ENCODE assay signal across 15 cellular contexts in the genomic region with DNA sequence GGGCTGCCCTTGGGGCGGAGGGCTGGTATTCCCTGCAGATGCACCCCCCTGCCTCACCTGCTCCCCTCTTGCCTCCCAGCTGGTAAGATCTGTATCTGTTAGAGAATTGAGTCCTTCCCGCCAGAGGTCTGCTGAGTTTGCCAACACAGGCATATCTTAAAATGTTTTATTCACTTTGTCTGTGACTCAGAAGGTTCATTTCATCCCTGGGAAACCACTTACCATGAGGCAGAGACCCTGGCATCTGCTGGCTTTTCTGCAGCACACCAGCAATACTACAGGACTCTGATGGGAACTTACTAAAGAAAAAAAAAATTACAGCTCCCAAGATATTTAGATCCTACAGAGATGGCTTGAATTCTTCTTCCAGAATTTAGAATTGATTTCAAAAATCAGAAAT.
DNase-seq lines count a peak whose midpoint lies in the region; ATAC-seq and TF ChIP-seq lines count a peak whose summit lies in the region.
"Had no signal": no experiment of that assay in that cellular context is flagged by ENCODE, and none has a peak within 500 bp of the region (broad histone marks: within the 10 kb centered on the region; RNA-seq: fewer than 3 reads in every experiment).

No MANE protein-coding gene starts in this region.

- H3K27me3 Mint-ChIP-seq in endodermal cell (ENCODE audit: insufficient read depth), result no peaks in the 10 kb centered on the region
- peaks cover 4% of the 10 kb centered on the region for H3K27me3 Mint-ChIP-seq in activated T-cell treated with anti-CD3 and anti-CD28 coated beads, Interleukin-2, amount 50 U/mL, for 24 hours

- no peak overlapping the region for H3K4me3 ChIP-seq in BE2C (ENCODE audit: low read depth, low read length)
- H3K4me3 ChIP-seq in endodermal cell (ENCODE audit: low read length), result no peak overlapping the region
- H3K4me3 ChIP-seq: BLaER1 treated with 17β-estradiol and CSF1 and Interleukin-3, amounts not matched to agents 10 nM and 100 nM; HAP-1 had no signal

- DNase-seq in BE2C (peak; percentile 27), HT1080 (ENCODE audit: low read depth) (peak; percentile 21), amniotic epithelial cell (ENCODE audit: low read depth) (peak; percentile 38), islet precursor cell (peak; percentile 22), T-helper 2 cell (no peak), endodermal cell (no peak)
- DNase-seq in activated T-cell treated with anti-CD3 and anti-CD28 coated beads, Interleukin-2, amount 50 U/mL, for 24 hours, result no peak
- DNase-seq: 8988T; Calu3; CD8-positive, alpha-beta T cell; DMS53; DND-41 had no signal

- H3K36me3 ChIP-seq in BE2C (no peaks in the 10 kb centered on the region), endodermal cell (ENCODE audit: control insufficient read depth, insufficient read depth, low read length) (peaks cover 7% of the 10 kb centered on the region)
- H3K36me3 ChIP-seq: BLaER1 treated with 17β-estradiol and CSF1 and Interleukin-3, amounts not matched to agents 10 nM and 100 nM; HAP-1 had no signal

- H3K9me3 ChIP-seq in BE2C, result no peaks in the 10 kb centered on the region; the same call in 1 of the 2 replicates
- no peaks in the 10 kb centered on the region for H3K9me3 ChIP-seq in endodermal cell (ENCODE audit: control insufficient read depth, low read length)
- H3K9me3 ChIP-seq: HAP-1 had no signal

- no peak overlapping the region for H3K4me3 Mint-ChIP-seq in endodermal cell
- H3K4me3 Mint-ChIP-seq in activated T-cell treated with anti-CD3 and anti-CD28 coated beads, Interleukin-2, amount 50 U/mL, for 24 hours, result no peak overlapping the region
- H3K4me3 Mint-ChIP-seq: CD8-positive, alpha-beta T cell had no signal

- H3K4me1 ChIP-seq in BE2C (peaks cover 31% of the 10 kb centered on the region), endodermal cell (ENCODE audit: control insufficient read depth, insufficient read depth, low read length) (no peaks in the 10 kb centered on the region)
- H3K4me1 ChIP-seq: HAP-1 had no signal

- no peaks in the 10 kb centered on the region for H3K4me1 Mint-ChIP-seq in endodermal cell
- no peaks in the 10 kb centered on the region for H3K4me1 Mint-ChIP-seq in activated T-cell treated with anti-CD3 and anti-CD28 coated beads, Interleukin-2, amount 50 U/mL, for 24 hours (ENCODE audit: low read depth)

- H3K36me3 Mint-ChIP-seq in endodermal cell (ENCODE audit: low read depth), result peaks cover 12% of the 10 kb centered on the region
- no peaks in the 10 kb centered on the region for H3K36me3 Mint-ChIP-seq in activated T-cell treated with anti-CD3 and anti-CD28 coated beads, Interleukin-2, amount 50 U/mL, for 24 hours (ENCODE audit: low read depth)
- H3K36me3 Mint-ChIP-seq: CD8-positive, alpha-beta T cell had no signal

- 60 to 98% methylated on average over 1 to 2 of the region's 2 CpGs for WGBS in endodermal cell (ENCODE audit: insufficient coverage in 1 of 2, insufficient read length in 1 of 2), 2 experiments

- no peak overlapping the region for H3K9ac ChIP-seq in endodermal cell (ENCODE audit: extremely low read depth, low read length, poor library complexity, severe bottlenecking)
- H3K9ac ChIP-seq: BLaER1 treated with 17β-estradiol and CSF1 and Interleukin-3, amounts not matched to agents 10 nM and 100 nM had no signal

- H3K27ac ChIP-seq in endodermal cell (ENCODE audit: low read depth, low read length), result no peak overlapping the region
- H3K27ac ChIP-seq: BLaER1 treated with 17β-estradiol and CSF1 and Interleukin-3, amounts not matched to agents 10 nM and 100 nM had no signal

- H3K27me3 ChIP-seq in BE2C, result no peaks in the 10 kb centered on the region
- H3K27me3 ChIP-seq in endodermal cell (ENCODE audit: control insufficient read depth, insufficient read depth, low read length, poor library complexity, severe bottlenecking), result no peaks in the 10 kb centered on the region
- H3K27me3 ChIP-seq: BLaER1 treated with 17β-estradiol and CSF1 and Interleukin-3, amounts not matched to agents 10 nM and 100 nM had no signal

- peaks cover 5% of the 10 kb centered on the region for H3K9me3 Mint-ChIP-seq in endodermal cell
- peaks cover 2% of the 10 kb centered on the region for H3K9me3 Mint-ChIP-seq in activated T-cell treated with anti-CD3 and anti-CD28 coated beads, Interleukin-2, amount 50 U/mL, for 24 hours

- no peak overlapping the region for H3K27ac Mint-ChIP-seq in endodermal cell
- H3K27ac Mint-ChIP-seq in activated T-cell treated with anti-CD3 and anti-CD28 coated beads, Interleukin-2, amount 50 U/mL, for 24 hours, result no peak overlapping the region
- H3K27ac Mint-ChIP-seq: CD8-positive, alpha-beta T cell had no signal

- no peak for ATAC-seq in HG03457 (IDR thresholded peaks at IDR 0.05; ENCODE audit: unreplicated experiment)
- ATAC-seq: CD8-positive, alpha-beta T cell had no signal

- TF ChIP-seq CTCF in BE2C (IDR thresholded peaks at IDR 0.05; ENCODE audit: low read depth, low read length) (no peak), endodermal cell (conservative IDR thresholded peaks at IDR 0.05) (no peak)

Comparison
In these comparisons a context has a peak if more than half of its experiments do, and no peak if none do; other contexts are left out.
1. DNase-seq: peak in BE2C (single experiment), HT1080 (single experiment), amniotic epithelial cell (single experiment) and islet precursor cell (single experiment); none in T-helper 2 cell (0 of 5), endodermal cell (single experiment) and activated T-cell treated with anti-CD3 and anti-CD28 coated beads, Interleukin-2, amount 50 U/mL, for 24 hours (single experiment).